In the genomic region with DNA sequence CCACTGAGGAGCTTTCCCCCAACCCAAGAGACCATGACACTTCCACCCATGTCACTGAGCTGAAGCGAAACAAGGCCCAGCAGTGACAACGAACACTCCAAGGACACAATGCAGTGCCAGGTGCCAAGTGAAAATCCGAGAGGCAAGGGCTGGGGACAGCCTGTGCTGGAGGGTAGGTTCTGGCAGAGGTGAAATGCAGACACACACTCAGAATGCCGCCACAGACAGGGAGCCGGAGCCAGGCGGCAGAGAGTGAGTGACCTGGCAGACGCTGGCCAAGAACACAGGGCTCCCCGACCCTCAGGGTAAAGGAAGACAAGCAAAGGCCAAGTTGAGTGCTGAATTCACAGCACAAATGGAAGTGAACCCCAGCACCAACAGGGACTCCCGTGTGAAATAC, we compare ENCODE assay signal across 1 cellular context.
TF ChIP-seq lines count a peak whose summit lies in the region.

No MANE protein-coding gene starts in this region.

TF ChIP-seq in WTC11, 78 proteins besides CTCF, POLR2A, EP300 and RAD21 (continued from another document):
- TF ChIP-seq, protein P1, sequence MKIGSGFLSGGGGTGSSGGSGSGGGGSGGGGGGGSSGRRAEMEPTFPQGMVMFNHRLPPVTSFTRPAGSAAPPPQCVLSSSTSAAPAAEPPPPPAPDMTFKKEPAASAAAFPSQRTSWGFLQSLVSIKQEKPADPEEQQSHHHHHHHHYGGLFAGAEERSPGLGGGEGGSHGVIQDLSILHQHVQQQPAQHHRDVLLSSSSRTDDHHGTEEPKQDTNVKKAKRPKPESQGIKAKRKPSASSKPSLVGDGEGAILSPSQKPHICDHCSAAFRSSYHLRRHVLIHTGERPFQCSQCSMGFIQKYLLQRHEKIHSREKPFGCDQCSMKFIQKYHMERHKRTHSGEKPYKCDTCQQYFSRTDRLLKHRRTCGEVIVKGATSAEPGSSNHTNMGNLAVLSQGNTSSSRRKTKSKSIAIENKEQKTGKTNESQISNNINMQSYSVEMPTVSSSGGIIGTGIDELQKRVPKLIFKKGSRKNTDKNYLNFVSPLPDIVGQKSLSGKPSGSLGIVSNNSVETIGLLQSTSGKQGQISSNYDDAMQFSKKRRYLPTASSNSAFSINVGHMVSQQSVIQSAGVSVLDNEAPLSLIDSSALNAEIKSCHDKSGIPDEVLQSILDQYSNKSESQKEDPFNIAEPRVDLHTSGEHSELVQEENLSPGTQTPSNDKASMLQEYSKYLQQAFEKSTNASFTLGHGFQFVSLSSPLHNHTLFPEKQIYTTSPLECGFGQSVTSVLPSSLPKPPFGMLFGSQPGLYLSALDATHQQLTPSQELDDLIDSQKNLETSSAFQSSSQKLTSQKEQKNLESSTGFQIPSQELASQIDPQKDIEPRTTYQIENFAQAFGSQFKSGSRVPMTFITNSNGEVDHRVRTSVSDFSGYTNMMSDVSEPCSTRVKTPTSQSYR (CRISPR knock-in tag; IDR thresholded peaks at IDR 0.05): no peak
- TF ChIP-seq ZNF396 (CRISPR knock-in tag; IDR thresholded peaks at IDR 0.05; ENCODE audit: borderline replicate concordance) (no peak), OVOL2 (CRISPR knock-in tag; IDR thresholded peaks at IDR 0.05; ENCODE audit: borderline replicate concordance) (no peak), MYBL2 (CRISPR knock-in tag; IDR thresholded peaks at IDR 0.05) (no peak), SP1 (CRISPR knock-in tag; conservative IDR thresholded peaks at IDR 0.05) (no peak), CREB1 (CRISPR knock-in tag; IDR thresholded peaks at IDR 0.05) (no peak), TP53 (CRISPR knock-in tag; IDR thresholded peaks at IDR 0.05) (no peak), ZNF423 (CRISPR knock-in tag; IDR thresholded peaks at IDR 0.05) (no peak)
- TF ChIP-seq, protein P2, sequence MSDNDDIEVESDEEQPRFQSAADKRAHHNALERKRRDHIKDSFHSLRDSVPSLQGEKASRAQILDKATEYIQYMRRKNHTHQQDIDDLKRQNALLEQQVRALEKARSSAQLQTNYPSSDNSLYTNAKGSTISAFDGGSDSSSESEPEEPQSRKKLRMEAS (CRISPR knock-in tag; IDR thresholded peaks at IDR 0.05): no peak
- TF ChIP-seq, protein P3, sequence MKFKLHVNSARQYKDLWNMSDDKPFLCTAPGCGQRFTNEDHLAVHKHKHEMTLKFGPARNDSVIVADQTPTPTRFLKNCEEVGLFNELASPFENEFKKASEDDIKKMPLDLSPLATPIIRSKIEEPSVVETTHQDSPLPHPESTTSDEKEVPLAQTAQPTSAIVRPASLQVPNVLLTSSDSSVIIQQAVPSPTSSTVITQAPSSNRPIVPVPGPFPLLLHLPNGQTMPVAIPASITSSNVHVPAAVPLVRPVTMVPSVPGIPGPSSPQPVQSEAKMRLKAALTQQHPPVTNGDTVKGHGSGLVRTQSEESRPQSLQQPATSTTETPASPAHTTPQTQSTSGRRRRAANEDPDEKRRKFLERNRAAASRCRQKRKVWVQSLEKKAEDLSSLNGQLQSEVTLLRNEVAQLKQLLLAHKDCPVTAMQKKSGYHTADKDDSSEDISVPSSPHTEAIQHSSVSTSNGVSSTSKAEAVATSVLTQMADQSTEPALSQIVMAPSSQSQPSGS (CRISPR knock-in tag; IDR thresholded peaks at IDR 0.05; ENCODE audit: borderline replicate concordance, low read depth): no peak
- TF ChIP-seq, protein P4, sequence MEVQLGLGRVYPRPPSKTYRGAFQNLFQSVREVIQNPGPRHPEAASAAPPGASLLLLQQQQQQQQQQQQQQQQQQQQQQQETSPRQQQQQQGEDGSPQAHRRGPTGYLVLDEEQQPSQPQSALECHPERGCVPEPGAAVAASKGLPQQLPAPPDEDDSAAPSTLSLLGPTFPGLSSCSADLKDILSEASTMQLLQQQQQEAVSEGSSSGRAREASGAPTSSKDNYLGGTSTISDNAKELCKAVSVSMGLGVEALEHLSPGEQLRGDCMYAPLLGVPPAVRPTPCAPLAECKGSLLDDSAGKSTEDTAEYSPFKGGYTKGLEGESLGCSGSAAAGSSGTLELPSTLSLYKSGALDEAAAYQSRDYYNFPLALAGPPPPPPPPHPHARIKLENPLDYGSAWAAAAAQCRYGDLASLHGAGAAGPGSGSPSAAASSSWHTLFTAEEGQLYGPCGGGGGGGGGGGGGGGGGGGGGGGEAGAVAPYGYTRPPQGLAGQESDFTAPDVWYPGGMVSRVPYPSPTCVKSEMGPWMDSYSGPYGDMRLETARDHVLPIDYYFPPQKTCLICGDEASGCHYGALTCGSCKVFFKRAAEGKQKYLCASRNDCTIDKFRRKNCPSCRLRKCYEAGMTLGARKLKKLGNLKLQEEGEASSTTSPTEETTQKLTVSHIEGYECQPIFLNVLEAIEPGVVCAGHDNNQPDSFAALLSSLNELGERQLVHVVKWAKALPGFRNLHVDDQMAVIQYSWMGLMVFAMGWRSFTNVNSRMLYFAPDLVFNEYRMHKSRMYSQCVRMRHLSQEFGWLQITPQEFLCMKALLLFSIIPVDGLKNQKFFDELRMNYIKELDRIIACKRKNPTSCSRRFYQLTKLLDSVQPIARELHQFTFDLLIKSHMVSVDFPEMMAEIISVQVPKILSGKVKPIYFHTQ (CRISPR knock-in tag; IDR thresholded peaks at IDR 0.05): no peak
- TF ChIP-seq, protein P5, sequence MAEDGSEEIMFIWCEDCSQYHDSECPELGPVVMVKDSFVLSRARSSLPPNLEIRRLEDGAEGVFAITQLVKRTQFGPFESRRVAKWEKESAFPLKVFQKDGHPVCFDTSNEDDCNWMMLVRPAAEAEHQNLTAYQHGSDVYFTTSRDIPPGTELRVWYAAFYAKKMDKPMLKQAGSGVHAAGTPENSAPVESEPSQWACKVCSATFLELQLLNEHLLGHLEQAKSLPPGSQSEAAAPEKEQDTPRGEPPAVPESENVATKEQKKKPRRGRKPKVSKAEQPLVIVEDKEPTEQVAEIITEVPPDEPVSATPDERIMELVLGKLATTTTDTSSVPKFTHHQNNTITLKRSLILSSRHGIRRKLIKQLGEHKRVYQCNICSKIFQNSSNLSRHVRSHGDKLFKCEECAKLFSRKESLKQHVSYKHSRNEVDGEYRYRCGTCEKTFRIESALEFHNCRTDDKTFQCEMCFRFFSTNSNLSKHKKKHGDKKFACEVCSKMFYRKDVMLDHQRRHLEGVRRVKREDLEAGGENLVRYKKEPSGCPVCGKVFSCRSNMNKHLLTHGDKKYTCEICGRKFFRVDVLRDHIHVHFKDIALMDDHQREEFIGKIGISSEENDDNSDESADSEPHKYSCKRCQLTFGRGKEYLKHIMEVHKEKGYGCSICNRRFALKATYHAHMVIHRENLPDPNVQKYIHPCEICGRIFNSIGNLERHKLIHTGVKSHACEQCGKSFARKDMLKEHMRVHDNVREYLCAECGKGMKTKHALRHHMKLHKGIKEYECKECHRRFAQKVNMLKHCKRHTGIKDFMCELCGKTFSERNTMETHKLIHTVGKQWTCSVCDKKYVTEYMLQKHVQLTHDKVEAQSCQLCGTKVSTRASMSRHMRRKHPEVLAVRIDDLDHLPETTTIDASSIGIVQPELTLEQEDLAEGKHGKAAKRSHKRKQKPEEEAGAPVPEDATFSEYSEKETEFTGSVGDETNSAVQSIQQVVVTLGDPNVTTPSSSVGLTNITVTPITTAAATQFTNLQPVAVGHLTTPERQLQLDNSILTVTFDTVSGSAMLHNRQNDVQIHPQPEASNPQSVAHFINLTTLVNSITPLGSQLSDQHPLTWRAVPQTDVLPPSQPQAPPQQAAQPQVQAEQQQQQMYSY (CRISPR knock-in tag; IDR thresholded peaks at IDR 0.05): no peak
- TF ChIP-seq, protein P6, sequence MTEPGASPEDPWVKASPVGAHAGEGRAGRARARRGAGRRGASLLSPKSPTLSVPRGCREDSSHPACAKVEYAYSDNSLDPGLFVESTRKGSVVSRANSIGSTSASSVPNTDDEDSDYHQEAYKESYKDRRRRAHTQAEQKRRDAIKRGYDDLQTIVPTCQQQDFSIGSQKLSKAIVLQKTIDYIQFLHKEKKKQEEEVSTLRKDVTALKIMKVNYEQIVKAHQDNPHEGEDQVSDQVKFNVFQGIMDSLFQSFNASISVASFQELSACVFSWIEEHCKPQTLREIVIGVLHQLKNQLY (CRISPR knock-in tag; IDR thresholded peaks at IDR 0.05): no peak
